1 cellular context compared by ENCODE assay signal in the genomic region with DNA sequence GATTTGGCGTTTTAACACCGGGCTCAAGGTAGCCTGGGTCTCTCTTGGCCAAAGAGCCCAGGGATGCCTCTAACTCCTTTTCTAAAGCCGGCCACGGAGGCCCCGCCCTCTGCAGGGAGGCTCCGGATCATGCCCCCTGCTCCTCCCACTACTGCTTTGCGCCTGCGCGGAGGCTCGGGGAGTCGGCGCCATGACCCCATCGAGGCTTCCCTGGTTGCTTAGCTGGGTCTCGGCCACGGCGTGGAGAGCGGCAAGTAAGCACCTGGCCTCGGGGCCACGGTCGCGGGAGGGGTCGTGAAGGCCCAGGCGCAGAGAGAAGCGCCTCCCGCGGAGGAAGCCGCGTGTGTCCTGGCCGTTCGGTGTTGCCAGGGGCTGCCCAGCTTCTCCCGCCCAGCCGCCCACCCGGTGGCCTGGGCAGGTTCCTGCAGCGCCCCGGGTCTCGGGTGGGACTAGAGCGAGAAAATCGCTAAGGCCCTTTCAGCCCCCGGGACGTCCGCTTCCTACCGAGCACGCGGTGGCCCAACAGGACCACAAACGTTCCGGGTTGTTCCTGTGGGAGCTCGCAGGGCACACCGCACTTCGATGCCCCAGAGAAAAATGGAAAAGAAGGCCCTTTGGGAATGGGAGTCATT.
TF ChIP-seq lines count a peak whose summit lies in the region.

A gene (plus strand): TSS at position 180 of the 632 bp plus-strand sequence. CDS start 11 bp downstream, at position 191.

TF ChIP-seq in K562, 482 proteins besides CTCF, POLR2A, EP300 and RAD21 (continued from another document and continues in another):
- TF ChIP-seq, protein P1, sequence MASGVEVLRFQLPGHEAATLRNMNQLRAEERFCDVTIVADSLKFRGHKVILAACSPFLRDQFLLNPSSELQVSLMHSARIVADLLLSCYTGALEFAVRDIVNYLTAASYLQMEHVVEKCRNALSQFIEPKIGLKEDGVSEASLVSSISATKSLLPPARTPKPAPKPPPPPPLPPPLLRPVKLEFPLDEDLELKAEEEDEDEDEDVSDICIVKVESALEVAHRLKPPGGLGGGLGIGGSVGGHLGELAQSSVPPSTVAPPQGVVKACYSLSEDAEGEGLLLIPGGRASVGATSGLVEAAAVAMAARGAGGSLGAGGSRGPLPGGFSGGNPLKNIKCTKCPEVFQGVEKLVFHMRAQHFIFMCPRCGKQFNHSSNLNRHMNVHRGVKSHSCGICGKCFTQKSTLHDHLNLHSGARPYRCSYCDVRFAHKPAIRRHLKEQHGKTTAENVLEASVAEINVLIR (CRISPR knock-in tag; IDR thresholded peaks at IDR 0.05): no peak
- TF ChIP-seq ETV1 (tag; conservative IDR thresholded peaks at IDR 0.05; ENCODE audit: low read depth): no peak
- no peak for TF ChIP-seq CHD1 (IDR thresholded peaks at IDR 0.05; ENCODE audit: low read length)
- TF ChIP-seq TCF3 (CRISPR knock-in tag; IDR thresholded peaks at IDR 0.05): no peak
- no peak for TF ChIP-seq PTBP1 (IDR thresholded peaks at IDR 0.05; ENCODE audit: low read depth, low read length)
- TF ChIP-seq TARDBP (IDR thresholded peaks at IDR 0.05): peak; percentile 61; the same call in 1 of the 2 replicates
- TF ChIP-seq JUN (IDR thresholded peaks at IDR 0.05; ENCODE audit: borderline replicate concordance, low read depth, low read length): no peak
- no peak for TF ChIP-seq JUN (CRISPR knock-in tag; IDR thresholded peaks at IDR 0.05; ENCODE audit: borderline replicate concordance)
- no peak for TF ChIP-seq CREM (IDR thresholded peaks at IDR 0.05; ENCODE audit: low read depth)
- no peak for TF ChIP-seq ZNF764 (CRISPR knock-in tag; IDR thresholded peaks at IDR 0.05; ENCODE audit: low read depth)
- TF ChIP-seq ZZZ3 (IDR thresholded peaks at IDR 0.05): no peak
- TF ChIP-seq, protein P2, sequence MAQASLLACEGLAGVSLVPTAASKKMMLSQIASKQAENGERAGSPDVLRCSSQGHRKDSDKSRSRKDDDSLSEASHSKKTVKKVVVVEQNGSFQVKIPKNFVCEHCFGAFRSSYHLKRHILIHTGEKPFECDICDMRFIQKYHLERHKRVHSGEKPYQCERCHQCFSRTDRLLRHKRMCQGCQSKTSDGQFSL (CRISPR knock-in tag; IDR thresholded peaks at IDR 0.05): peak; percentile 37; the same call in 1 of the 2 replicates
- TF ChIP-seq, protein P2 (tag; IDR thresholded peaks at IDR 0.05): no peak
- TF ChIP-seq CHD4 (IDR thresholded peaks at IDR 0.05; ENCODE audit: insufficient read depth, insufficient replicate concordance, low read depth, low read length, poor library complexity, severe bottlenecking): no peak
- no peak for TF ChIP-seq ZNF197 (CRISPR knock-in tag; IDR thresholded peaks at IDR 0.05; ENCODE audit: low read depth)
- TF ChIP-seq RBM15 (IDR thresholded peaks at IDR 0.05; ENCODE audit: insufficient read depth, low read length): no peak
- TF ChIP-seq, protein P3, sequence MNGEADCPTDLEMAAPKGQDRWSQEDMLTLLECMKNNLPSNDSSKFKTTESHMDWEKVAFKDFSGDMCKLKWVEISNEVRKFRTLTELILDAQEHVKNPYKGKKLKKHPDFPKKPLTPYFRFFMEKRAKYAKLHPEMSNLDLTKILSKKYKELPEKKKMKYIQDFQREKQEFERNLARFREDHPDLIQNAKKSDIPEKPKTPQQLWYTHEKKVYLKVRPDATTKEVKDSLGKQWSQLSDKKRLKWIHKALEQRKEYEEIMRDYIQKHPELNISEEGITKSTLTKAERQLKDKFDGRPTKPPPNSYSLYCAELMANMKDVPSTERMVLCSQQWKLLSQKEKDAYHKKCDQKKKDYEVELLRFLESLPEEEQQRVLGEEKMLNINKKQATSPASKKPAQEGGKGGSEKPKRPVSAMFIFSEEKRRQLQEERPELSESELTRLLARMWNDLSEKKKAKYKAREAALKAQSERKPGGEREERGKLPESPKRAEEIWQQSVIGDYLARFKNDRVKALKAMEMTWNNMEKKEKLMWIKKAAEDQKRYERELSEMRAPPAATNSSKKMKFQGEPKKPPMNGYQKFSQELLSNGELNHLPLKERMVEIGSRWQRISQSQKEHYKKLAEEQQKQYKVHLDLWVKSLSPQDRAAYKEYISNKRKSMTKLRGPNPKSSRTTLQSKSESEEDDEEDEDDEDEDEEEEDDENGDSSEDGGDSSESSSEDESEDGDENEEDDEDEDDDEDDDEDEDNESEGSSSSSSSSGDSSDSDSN (IDR thresholded peaks at IDR 0.05; ENCODE audit: borderline replicate concordance in 1 of 2, low read depth in 2 of 2, low read length in 2 of 2): peak in 1 of 2 experiments; percentile 35; a peak in 1 of 4 replicates
- no peak for TF ChIP-seq CBX8 (IDR thresholded peaks at IDR 0.05; ENCODE audit: borderline replicate concordance, extremely low read depth, low read depth, low read length, poor library complexity, severe bottlenecking)
- TF ChIP-seq, protein P4, sequence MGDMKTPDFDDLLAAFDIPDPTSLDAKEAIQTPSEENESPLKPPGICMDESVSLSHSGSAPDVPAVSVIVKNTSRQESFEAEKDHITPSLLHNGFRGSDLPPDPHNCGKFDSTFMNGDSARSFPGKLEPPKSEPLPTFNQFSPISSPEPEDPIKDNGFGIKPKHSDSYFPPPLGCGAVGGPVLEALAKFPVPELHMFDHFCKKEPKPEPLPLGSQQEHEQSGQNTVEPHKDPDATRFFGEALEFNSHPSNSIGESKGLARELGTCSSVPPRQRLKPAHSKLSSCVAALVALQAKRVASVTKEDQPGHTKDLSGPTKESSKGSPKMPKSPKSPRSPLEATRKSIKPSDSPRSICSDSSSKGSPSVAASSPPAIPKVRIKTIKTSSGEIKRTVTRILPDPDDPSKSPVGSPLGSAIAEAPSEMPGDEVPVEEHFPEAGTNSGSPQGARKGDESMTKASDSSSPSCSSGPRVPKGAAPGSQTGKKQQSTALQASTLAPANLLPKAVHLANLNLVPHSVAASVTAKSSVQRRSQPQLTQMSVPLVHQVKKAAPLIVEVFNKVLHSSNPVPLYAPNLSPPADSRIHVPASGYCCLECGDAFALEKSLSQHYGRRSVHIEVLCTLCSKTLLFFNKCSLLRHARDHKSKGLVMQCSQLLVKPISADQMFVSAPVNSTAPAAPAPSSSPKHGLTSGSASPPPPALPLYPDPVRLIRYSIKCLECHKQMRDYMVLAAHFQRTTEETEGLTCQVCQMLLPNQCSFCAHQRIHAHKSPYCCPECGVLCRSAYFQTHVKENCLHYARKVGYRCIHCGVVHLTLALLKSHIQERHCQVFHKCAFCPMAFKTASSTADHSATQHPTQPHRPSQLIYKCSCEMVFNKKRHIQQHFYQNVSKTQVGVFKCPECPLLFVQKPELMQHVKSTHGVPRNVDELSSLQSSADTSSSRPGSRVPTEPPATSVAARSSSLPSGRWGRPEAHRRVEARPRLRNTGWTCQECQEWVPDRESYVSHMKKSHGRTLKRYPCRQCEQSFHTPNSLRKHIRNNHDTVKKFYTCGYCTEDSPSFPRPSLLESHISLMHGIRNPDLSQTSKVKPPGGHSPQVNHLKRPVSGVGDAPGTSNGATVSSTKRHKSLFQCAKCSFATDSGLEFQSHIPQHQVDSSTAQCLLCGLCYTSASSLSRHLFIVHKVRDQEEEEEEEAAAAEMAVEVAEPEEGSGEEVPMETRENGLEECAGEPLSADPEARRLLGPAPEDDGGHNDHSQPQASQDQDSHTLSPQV (IDR thresholded peaks at IDR 0.05): peak; percentile 68; the same call in 1 of the 2 replicates
- no peak for TF ChIP-seq STAG1 (CRISPR knock-in tag; IDR thresholded peaks at IDR 0.05; ENCODE audit: borderline replicate concordance)
- TF ChIP-seq FOXK1 (CRISPR knock-in tag; IDR thresholded peaks at IDR 0.05; ENCODE audit: borderline replicate concordance): 0 out of 2 replicates have a peak, but pooled peaks have one; percentile 47
- no peak for TF ChIP-seq NCOA4 (IDR thresholded peaks at IDR 0.05; ENCODE audit: partially characterized antibody)
- no peak for TF ChIP-seq NFYB (IDR thresholded peaks at IDR 0.05; ENCODE audit: extremely low read depth, insufficient read length)
- TF ChIP-seq, protein P5, sequence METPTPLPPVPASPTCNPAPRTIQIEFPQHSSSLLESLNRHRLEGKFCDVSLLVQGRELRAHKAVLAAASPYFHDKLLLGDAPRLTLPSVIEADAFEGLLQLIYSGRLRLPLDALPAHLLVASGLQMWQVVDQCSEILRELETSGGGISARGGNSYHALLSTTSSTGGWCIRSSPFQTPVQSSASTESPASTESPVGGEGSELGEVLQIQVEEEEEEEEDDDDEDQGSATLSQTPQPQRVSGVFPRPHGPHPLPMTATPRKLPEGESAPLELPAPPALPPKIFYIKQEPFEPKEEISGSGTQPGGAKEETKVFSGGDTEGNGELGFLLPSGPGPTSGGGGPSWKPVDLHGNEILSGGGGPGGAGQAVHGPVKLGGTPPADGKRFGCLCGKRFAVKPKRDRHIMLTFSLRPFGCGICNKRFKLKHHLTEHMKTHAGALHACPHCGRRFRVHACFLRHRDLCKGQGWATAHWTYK (CRISPR knock-in tag; IDR thresholded peaks at IDR 0.05): no peak
- TF ChIP-seq PURB (CRISPR knock-in tag; IDR thresholded peaks at IDR 0.05; ENCODE audit: low read depth): no peak
- no peak for TF ChIP-seq ZNF274 (IDR thresholded peaks at IDR 0.05; ENCODE audit: borderline replicate concordance, low read depth, low read length)
- TF ChIP-seq PRPF4 (IDR thresholded peaks at IDR 0.05; ENCODE audit: insufficient read depth, low read depth, low read length, poor library complexity, severe bottlenecking): no peak
- no peak for TF ChIP-seq SREBF1 (IDR thresholded peaks at IDR 0.05; ENCODE audit: borderline replicate concordance, low read depth, low read length)
- no peak for TF ChIP-seq MTF1 (CRISPR knock-in tag; IDR thresholded peaks at IDR 0.05; ENCODE audit: borderline replicate concordance)
- TF ChIP-seq, protein P6, sequence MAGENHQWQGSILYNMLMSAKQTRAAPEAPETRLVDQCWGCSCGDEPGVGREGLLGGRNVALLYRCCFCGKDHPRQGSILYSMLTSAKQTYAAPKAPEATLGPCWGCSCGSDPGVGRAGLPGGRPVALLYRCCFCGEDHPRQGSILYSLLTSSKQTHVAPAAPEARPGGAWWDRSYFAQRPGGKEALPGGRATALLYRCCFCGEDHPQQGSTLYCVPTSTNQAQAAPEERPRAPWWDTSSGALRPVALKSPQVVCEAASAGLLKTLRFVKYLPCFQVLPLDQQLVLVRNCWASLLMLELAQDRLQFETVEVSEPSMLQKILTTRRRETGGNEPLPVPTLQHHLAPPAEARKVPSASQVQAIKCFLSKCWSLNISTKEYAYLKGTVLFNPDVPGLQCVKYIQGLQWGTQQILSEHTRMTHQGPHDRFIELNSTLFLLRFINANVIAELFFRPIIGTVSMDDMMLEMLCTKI (IDR thresholded peaks at IDR 0.05; ENCODE audit: partially characterized antibody): no peak
- TF ChIP-seq, protein P7, sequence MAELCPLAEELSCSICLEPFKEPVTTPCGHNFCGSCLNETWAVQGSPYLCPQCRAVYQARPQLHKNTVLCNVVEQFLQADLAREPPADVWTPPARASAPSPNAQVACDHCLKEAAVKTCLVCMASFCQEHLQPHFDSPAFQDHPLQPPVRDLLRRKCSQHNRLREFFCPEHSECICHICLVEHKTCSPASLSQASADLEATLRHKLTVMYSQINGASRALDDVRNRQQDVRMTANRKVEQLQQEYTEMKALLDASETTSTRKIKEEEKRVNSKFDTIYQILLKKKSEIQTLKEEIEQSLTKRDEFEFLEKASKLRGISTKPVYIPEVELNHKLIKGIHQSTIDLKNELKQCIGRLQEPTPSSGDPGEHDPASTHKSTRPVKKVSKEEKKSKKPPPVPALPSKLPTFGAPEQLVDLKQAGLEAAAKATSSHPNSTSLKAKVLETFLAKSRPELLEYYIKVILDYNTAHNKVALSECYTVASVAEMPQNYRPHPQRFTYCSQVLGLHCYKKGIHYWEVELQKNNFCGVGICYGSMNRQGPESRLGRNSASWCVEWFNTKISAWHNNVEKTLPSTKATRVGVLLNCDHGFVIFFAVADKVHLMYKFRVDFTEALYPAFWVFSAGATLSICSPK (IDR thresholded peaks at IDR 0.05; ENCODE audit: borderline replicate concordance): no peak
- TF ChIP-seq SIRT6 (IDR thresholded peaks at IDR 0.05; ENCODE audit: low read depth, low read length): no peak
- TF ChIP-seq, protein P8, sequence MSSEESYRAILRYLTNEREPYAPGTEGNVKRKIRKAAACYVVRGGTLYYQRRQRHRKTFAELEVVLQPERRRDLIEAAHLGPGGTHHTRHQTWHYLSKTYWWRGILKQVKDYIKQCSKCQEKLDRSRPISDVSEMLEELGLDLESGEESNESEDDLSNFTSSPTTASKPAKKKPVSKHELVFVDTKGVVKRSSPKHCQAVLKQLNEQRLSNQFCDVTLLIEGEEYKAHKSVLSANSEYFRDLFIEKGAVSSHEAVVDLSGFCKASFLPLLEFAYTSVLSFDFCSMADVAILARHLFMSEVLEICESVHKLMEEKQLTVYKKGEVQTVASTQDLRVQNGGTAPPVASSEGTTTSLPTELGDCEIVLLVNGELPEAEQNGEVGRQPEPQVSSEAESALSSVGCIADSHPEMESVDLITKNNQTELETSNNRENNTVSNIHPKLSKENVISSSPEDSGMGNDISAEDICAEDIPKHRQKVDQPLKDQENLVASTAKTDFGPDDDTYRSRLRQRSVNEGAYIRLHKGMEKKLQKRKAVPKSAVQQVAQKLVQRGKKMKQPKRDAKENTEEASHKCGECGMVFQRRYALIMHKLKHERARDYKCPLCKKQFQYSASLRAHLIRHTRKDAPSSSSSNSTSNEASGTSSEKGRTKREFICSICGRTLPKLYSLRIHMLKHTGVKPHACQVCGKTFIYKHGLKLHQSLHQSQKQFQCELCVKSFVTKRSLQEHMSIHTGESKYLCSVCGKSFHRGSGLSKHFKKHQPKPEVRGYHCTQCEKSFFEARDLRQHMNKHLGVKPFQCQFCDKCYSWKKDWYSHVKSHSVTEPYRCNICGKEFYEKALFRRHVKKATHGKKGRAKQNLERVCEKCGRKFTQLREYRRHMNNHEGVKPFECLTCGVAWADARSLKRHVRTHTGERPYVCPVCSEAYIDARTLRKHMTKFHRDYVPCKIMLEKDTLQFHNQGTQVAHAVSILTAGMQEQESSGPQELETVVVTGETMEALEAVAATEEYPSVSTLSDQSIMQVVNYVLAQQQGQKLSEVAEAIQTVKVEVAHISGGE (CRISPR knock-in tag; IDR thresholded peaks at IDR 0.05): peak in 1 of 3 experiments; percentile 79; a peak in 3 of 6 replicates
- TF ChIP-seq ZNF311 (CRISPR knock-in tag; IDR thresholded peaks at IDR 0.05): no peak
- no peak for TF ChIP-seq CBX3 (IDR thresholded peaks at IDR 0.05; ENCODE audit: borderline replicate concordance in 1 of 2, low read length in 2 of 2)
- TF ChIP-seq, protein P9, sequence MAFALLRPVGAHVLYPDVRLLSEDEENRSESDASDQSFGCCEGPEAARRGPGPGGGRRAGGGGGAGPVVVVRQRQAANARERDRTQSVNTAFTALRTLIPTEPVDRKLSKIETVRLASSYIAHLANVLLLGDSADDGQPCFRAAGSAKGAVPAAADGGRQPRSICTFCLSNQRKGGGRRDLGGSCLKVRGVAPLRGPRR (CRISPR knock-in tag; IDR thresholded peaks at IDR 0.05): no peak
- TF ChIP-seq RBM25 (IDR thresholded peaks at IDR 0.05; ENCODE audit: low read depth, low read length, severe bottlenecking): no peak
- TF ChIP-seq, protein P10, sequence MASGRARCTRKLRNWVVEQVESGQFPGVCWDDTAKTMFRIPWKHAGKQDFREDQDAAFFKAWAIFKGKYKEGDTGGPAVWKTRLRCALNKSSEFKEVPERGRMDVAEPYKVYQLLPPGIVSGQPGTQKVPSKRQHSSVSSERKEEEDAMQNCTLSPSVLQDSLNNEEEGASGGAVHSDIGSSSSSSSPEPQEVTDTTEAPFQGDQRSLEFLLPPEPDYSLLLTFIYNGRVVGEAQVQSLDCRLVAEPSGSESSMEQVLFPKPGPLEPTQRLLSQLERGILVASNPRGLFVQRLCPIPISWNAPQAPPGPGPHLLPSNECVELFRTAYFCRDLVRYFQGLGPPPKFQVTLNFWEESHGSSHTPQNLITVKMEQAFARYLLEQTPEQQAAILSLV (tag; IDR thresholded peaks at IDR 0.05): no peak
